Comparison of ENCODE assay signal across 8 cellular contexts in genomic region chr17:57257911-57258885, GRCh38. TPM values are rescaled to one million over a fixed set of nuclear protein-coding genes. Genes with fewer than 3 reads are reported as not detected.
DNase-seq lines count a peak whose midpoint lies in the region; ATAC-seq and TF ChIP-seq lines count a peak whose summit lies in the region.

No MANE protein-coding gene starts in this region.

- no peak for TF ChIP-seq CTCF in CD8-positive, alpha-beta T cell (IDR thresholded peaks at IDR 0.05)
- TF ChIP-seq CTCF in astrocyte of the spinal cord (IDR thresholded peaks at IDR 0.05; ENCODE audit: low read depth, low read length) (no peak), right lobe of liver (IDR thresholded peaks at IDR 0.05) (no peak), tibial nerve (IDR thresholded peaks at IDR 0.05) (no peak)

- no peaks in the 10 kb centered on the region for H3K27me3 ChIP-seq in CD8-positive, alpha-beta T cell (ENCODE audit: insufficient read depth, low read length)
- H3K27me3 ChIP-seq in right lobe of liver (no peaks in the 10 kb centered on the region), tibial nerve (no peaks in the 10 kb centered on the region)

- H3K4me3 Mint-ChIP-seq in CD8-positive, alpha-beta T cell, result peak overlapping the region; percentile 92
- peak overlapping the region; percentile 91 to 98 (median 96) for H3K4me3 Mint-ChIP-seq in IgD-negative memory B cell

- peak overlapping the region; percentile 58 for H3K27ac ChIP-seq in CD8-positive, alpha-beta T cell (ENCODE audit: low read depth, low read length)
- H3K27ac ChIP-seq in right lobe of liver (peak overlapping the region in 1 of 3 donors; percentile 94), tibial nerve (peak overlapping the region in 2 of 4 donors; percentile 23 to 92)

- 28% methylated on average over 12 of the region's 22 CpGs for WGBS in right lobe of liver (ENCODE audit: insufficient coverage, low coverage, low lambda C conversion rate, missing lambda C conversion rate)
- 23 to 27% methylated on average over 20 to 22 of the region's 22 CpGs for WGBS in tibial nerve, 2 donors

- H3K9me3 Mint-ChIP-seq in CD8-positive, alpha-beta T cell, result no peaks in the 10 kb centered on the region
- H3K9me3 Mint-ChIP-seq in IgD-negative memory B cell, result no peaks in the 10 kb centered on the region

- no peak for DNase-seq in CD8-positive, alpha-beta T cell
- DNase-seq in astrocyte of the spinal cord (ENCODE audit: low read depth, low spot score) (peak; percentile 23), right lobe of liver (no peak), tibial nerve (ENCODE audit: low spot score in 2 of 2) (no peak), NCI-H446 treated with DMSO at 0.1 percent for 48 hours (lab: John Stamatoyannopoulos, UW) (no peak)
- no peak for DNase-seq in stimulated activated CD4-positive, alpha-beta T cell treated with anti-CD3 and anti-CD28 coated beads, Interleukin-1b, Interleukin-23, amount 100 ng/mL, for 48 hours

- POLR2A ChIA-PET in CD8-positive, alpha-beta T cell (lab: Charles Lee), result interaction anchor here (0.5 to 1.4 kb wide), 2 partner anchors 15 to 27 kb away, joined by 3 to 5 read pairs; no protein-coding TSS in a partner anchor

- H3K4me1 Mint-ChIP-seq in CD8-positive, alpha-beta T cell (ENCODE audit: low read depth), result peaks cover 70% of the 10 kb centered on the region
- H3K4me1 Mint-ChIP-seq in IgD-negative memory B cell, result peaks cover 36 to 59% (median 38%) of the 10 kb centered on the region in 3 donors

- H3K36me3 Mint-ChIP-seq in CD8-positive, alpha-beta T cell, result peaks cover 53% of the 10 kb centered on the region
- peaks cover 8% of the 10 kb centered on the region for H3K36me3 Mint-ChIP-seq in IgD-negative memory B cell

- H3K36me3 ChIP-seq in CD8-positive, alpha-beta T cell (ENCODE audit: insufficient read depth, low read length), result peaks cover 12% of the 10 kb centered on the region
- H3K36me3 ChIP-seq in right lobe of liver, result peaks cover 0 to 13% (median 0%) of the 10 kb centered on the region in 4 donors
- H3K36me3 ChIP-seq in tibial nerve, result peaks cover 0 to 18% (median 0%) of the 10 kb centered on the region in 3 donors

- in situ Hi-C loops in astrocyte of the spinal cord (cut with HindIII; ENCODE audit: low sequenced_read_pairs), result no loop called here

- CTCF ChIA-PET in CD8-positive, alpha-beta T cell (lab: Charles Lee), result interaction anchor here (1.2 to 11.0 kb wide), 5 partner anchors 15 to 489 kb away, joined by 3 to 93 read pairs (median 4); no protein-coding TSS in a partner anchor

- H3K27ac Mint-ChIP-seq in CD8-positive, alpha-beta T cell, result peak overlapping the region; percentile 93
- peak overlapping the region in 2 of 3 donors; percentile 97 to 98 for H3K27ac Mint-ChIP-seq in IgD-negative memory B cell

- TF ChIP-seq EP300 in tibial nerve (IDR thresholded peaks at IDR 0.05), result no peak

- no peaks in the 10 kb centered on the region for H3K27me3 Mint-ChIP-seq in CD8-positive, alpha-beta T cell (ENCODE audit: low read depth)
- H3K27me3 Mint-ChIP-seq in IgD-negative memory B cell, result no peaks in the 10 kb centered on the region

- intact Hi-C loops in CD8-positive, alpha-beta T cell (cut with DNase I, micrococcal nuclease), result loop anchor here (1.0 to 10.0 kb wide), 20 partner anchors 23 to 1964 kb away; partner anchors contain the start of genes AKAP1 (in 2 of the 2), C17orf67 (in 2 of the 2), DGKE (in 2 of the 2) and DYNLL2 (in 2 of the 2)
- intact Hi-C loops in right lobe of liver (cut with DNase I), result no loop called here

- TF ChIP-seq POLR2A in right lobe of liver (IDR thresholded peaks at IDR 0.05), result no peak
- no peak for TF ChIP-seq POLR2A in tibial nerve (IDR thresholded peaks at IDR 0.05)

- no peaks in the 10 kb centered on the region for H3K9me3 ChIP-seq in CD8-positive, alpha-beta T cell (ENCODE audit: low read length)
- H3K9me3 ChIP-seq in right lobe of liver (no peaks in the 10 kb centered on the region), tibial nerve (no peaks in the 10 kb centered on the region)

- H3K4me3 ChIP-seq in CD8-positive, alpha-beta T cell (ENCODE audit: low read depth, low read length), result peak overlapping the region; percentile 73
- H3K4me3 ChIP-seq in astrocyte of the spinal cord (ENCODE audit: low read depth, low read length) (peak overlapping the region; percentile 80), right lobe of liver (peak overlapping the region; percentile 74 to 76 (median 76)), tibial nerve (peak overlapping the region; percentile 70 to 97 (median 81))

- ATAC-seq in CD8-positive, alpha-beta T cell, result no peak
- ATAC-seq in right lobe of liver (no peak), HG03460 (IDR thresholded peaks at IDR 0.05; ENCODE audit: unreplicated experiment) (no peak)

- peaks cover 50% of the 10 kb centered on the region for H3K4me1 ChIP-seq in CD8-positive, alpha-beta T cell (ENCODE audit: insufficient read depth, low read length)
- H3K4me1 ChIP-seq in right lobe of liver (no peaks in the 10 kb centered on the region), tibial nerve (peaks cover 0 to 21% (median 7%) of the 10 kb centered on the region in 4 donors)

RNA-seq across cellular contexts. Expression of gene MSI2, which starts 1.9 kb away (rescaled TPM):
- total RNA-seq in CD8-positive, alpha-beta T cell, result 100 to 1,000 TPM; 130 to 135 TPM
- polyA plus RNA-seq in IgD-negative memory B cell, result 3.8 TPM
- total RNA-seq in right lobe of liver (10 to 100 TPM; 12.0 to 22.6 (median 19.4) TPM), tibial nerve (10 to 100 TPM; 11.5 to 18.3 (median 14.2) TPM)

Comparison
In these comparisons a context has a peak if more than half of its experiments do, and no peak if none do; other contexts are left out.
1. RNA of gene MSI2, which starts 1.9 kb away (total RNA-seq): 130 to 135 TPM in CD8-positive, alpha-beta T cell; 12.0 to 22.6 TPM in right lobe of liver and 11.5 to 18.3 TPM in tibial nerve; every median in the first group is over 4 times any median in the second.
2. intact Hi-C loops: an anchor here in CD8-positive, alpha-beta T cell (1.0 to 10.0 kb wide); none called in right lobe of liver.
3. Peak in every context shown above with its lines, with median percentiles within 50 percentile points of each other: H3K4me3 ChIP-seq.